7 cellular contexts compared by ENCODE assay signal in the genomic region with DNA sequence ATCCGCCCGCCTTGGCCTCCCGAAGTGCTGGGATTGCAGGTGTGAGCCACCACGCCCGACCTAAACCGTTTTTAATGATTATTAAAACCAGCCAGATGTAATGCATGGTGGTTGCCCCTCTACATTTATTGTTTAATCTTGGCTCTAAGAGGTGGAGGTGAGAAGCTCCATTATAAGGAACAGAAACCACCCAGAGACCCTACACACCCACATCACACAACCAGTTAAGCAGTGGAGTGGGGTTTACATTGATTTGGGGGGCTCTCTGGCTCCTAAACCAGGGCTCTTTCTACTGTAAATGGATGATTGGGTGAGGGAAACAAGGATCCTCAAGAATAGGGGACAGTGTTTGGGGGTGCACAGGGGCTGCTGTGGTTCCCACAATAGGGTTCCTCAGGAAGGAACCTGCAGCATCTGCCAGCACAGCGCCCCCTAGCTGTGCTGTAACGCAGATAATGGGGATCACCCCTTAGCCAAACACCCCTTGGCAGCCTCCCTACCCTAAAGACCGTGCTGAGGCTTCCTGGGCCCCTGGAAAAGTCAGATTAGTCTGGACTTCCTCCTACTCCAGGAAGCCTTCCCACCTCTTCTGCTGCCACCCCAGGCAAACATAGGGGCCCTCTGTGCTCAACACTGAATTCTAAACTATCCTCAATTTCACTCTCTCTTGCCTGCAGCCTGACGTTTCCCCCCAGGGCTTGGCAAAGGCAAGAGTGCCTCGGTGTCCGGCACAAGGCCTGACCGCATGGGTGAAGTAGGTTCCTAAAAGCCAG. TPM values are rescaled to one million over a fixed set of nuclear protein-coding genes. Genes with fewer than 3 reads are reported as not detected.
A peak's percentile ranks its signal among the peaks of the same experiment; 100 is the strongest.
DNase-seq lines count a peak whose midpoint lies in the region; ATAC-seq and TF ChIP-seq lines count a peak whose summit lies in the region.

No MANE protein-coding gene starts in this region.

- no peak overlapping the region for H3K27ac ChIP-seq in iPS DF 6.9 (ENCODE audit: low read length)

- H3K36me3 Mint-ChIP-seq in activated naive CD8-positive, alpha-beta T cell treated with anti-CD3 and anti-CD28 coated beads, Interleukin-2, amount 10 ng/mL, durations not matched to agents 7 days and 5 days, result peaks cover 5% of the 10 kb centered on the region

- no peaks in the 10 kb centered on the region for H3K27me3 ChIP-seq in iPS DF 6.9 (ENCODE audit: control insufficient read depth, insufficient read depth, low read length)

- peak; percentile 81 for DNase-seq in GM19240 (ENCODE audit: insufficient read length, low spot score)
- peak; percentile 69 for DNase-seq in activated naive CD8-positive, alpha-beta T cell treated with anti-CD3 and anti-CD28 coated beads, Interleukin-2, amount 10 ng/mL, durations not matched to agents 7 days and 5 days
- DNase-seq in iPS DF 6.9 (ENCODE audit: low read depth, low spot score), result peak; percentile 58
- DNase-seq in stimulated activated CD4-positive, alpha-beta T cell treated with anti-CD3 and anti-CD28 coated beads, Interleukin-2, amount 100 ng/mL, for 48 hours, result peak; percentile 53 to 62
- no peak for DNase-seq in A172 (ENCODE audit: low spot score)

- H3K4me3 ChIP-seq in iPS DF 6.9 (ENCODE audit: low read length), result no peak overlapping the region

- peak; percentile 24; the same call in 1 of the 3 replicates for ATAC-seq in SK-N-SH treated with all-trans-retinoic acid at 6 μM for 48 hours
- peak; percentile 41 for ATAC-seq in activated naive CD8-positive, alpha-beta T cell treated with anti-CD3 and anti-CD28 coated beads, Interleukin-2, amount 10 ng/mL, durations not matched to agents 7 days and 5 days (ENCODE audit: low read depth)
- no peak for ATAC-seq in HG02623 (IDR thresholded peaks at IDR 0.05; ENCODE audit: unreplicated experiment)

- peaks cover 10% of the 10 kb centered on the region for H3K4me1 Mint-ChIP-seq in activated naive CD8-positive, alpha-beta T cell treated with anti-CD3 and anti-CD28 coated beads, Interleukin-2, amount 10 ng/mL, durations not matched to agents 7 days and 5 days

- WGBS in iPS DF 6.9 (ENCODE audit: insufficient coverage, insufficient read length), result no CpG with 5 or more reads among the region's 13 CpGs

- no peaks in the 10 kb centered on the region for H3K9me3 ChIP-seq in iPS DF 6.9 (ENCODE audit: control insufficient read depth, insufficient read depth, low read length)

- POLR2A ChIA-PET in activated naive CD8-positive, alpha-beta T cell treated with anti-CD3 and anti-CD28 coated beads, Interleukin-2, amount 10 ng/mL, durations not matched to agents 7 days and 5 days (lab: Charles Lee), result no interaction called here

- H3K9me3 Mint-ChIP-seq in activated naive CD8-positive, alpha-beta T cell treated with anti-CD3 and anti-CD28 coated beads, Interleukin-2, amount 10 ng/mL, durations not matched to agents 7 days and 5 days, result no peaks in the 10 kb centered on the region

- H3K4me1 ChIP-seq in iPS DF 6.9 (ENCODE audit: control insufficient read depth, insufficient read depth, low read length), result peaks cover 4% of the 10 kb centered on the region; the same call in 1 of the 2 replicates

- H3K27ac Mint-ChIP-seq in activated naive CD8-positive, alpha-beta T cell treated with anti-CD3 and anti-CD28 coated beads, Interleukin-2, amount 10 ng/mL, durations not matched to agents 7 days and 5 days, result no peak overlapping the region

- H3K27me3 Mint-ChIP-seq in activated naive CD8-positive, alpha-beta T cell treated with anti-CD3 and anti-CD28 coated beads, Interleukin-2, amount 10 ng/mL, durations not matched to agents 7 days and 5 days, result peaks cover 8% of the 10 kb centered on the region

- peaks cover 20% of the 10 kb centered on the region for H3K36me3 ChIP-seq in iPS DF 6.9 (ENCODE audit: control insufficient read depth, insufficient read depth, low read length)

- H3K4me3 Mint-ChIP-seq in activated naive CD8-positive, alpha-beta T cell treated with anti-CD3 and anti-CD28 coated beads, Interleukin-2, amount 10 ng/mL, durations not matched to agents 7 days and 5 days, result peak overlapping the region; percentile 55

TF ChIP-seq in SK-N-SH treated with all-trans-retinoic acid at 6 μM for 48 hours, 23 proteins besides CTCF, POLR2A, EP300 and RAD21:
- no peak for TF ChIP-seq CSDC2 (CRISPR knock-in tag; IDR thresholded peaks at IDR 0.05)
- TF ChIP-seq ZFP3 (CRISPR knock-in tag; IDR thresholded peaks at IDR 0.05), result no peak
- TF ChIP-seq BACH2 (CRISPR knock-in tag; IDR thresholded peaks at IDR 0.05; ENCODE audit: borderline replicate concordance), result no peak
- TF ChIP-seq SNAI2 (CRISPR knock-in tag; IDR thresholded peaks at IDR 0.05), result no peak
- TF ChIP-seq, protein P1, sequence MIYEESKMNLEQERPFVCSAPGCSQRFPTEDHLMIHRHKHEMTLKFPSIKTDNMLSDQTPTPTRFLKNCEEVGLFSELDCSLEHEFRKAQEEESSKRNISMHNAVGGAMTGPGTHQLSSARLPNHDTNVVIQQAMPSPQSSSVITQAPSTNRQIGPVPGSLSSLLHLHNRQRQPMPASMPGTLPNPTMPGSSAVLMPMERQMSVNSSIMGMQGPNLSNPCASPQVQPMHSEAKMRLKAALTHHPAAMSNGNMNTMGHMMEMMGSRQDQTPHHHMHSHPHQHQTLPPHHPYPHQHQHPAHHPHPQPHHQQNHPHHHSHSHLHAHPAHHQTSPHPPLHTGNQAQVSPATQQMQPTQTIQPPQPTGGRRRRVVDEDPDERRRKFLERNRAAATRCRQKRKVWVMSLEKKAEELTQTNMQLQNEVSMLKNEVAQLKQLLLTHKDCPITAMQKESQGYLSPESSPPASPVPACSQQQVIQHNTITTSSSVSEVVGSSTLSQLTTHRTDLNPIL (CRISPR knock-in tag; IDR thresholded peaks at IDR 0.05; ENCODE audit: low read depth), result no peak
- TF ChIP-seq ZC3H10 (CRISPR knock-in tag; IDR thresholded peaks at IDR 0.05), result no peak
- TF ChIP-seq GLIS3 (CRISPR knock-in tag; IDR thresholded peaks at IDR 0.05), result no peak
- TF ChIP-seq, protein P2, sequence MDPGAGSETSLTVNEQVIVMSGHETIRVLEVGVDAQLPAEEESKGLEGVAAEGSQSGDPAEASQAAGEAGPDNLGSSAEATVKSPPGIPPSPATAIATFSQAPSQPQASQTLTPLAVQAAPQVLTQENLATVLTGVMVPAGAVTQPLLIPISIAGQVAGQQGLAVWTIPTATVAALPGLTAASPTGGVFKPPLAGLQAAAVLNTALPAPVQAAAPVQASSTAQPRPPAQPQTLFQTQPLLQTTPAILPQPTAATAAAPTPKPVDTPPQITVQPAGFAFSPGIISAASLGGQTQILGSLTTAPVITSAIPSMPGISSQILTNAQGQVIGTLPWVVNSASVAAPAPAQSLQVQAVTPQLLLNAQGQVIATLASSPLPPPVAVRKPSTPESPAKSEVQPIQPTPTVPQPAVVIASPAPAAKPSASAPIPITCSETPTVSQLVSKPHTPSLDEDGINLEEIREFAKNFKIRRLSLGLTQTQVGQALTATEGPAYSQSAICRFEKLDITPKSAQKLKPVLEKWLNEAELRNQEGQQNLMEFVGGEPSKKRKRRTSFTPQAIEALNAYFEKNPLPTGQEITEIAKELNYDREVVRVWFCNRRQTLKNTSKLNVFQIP (CRISPR knock-in tag; IDR thresholded peaks at IDR 0.05; ENCODE audit: borderline replicate concordance, low read depth), result no peak
- TF ChIP-seq, protein P3, sequence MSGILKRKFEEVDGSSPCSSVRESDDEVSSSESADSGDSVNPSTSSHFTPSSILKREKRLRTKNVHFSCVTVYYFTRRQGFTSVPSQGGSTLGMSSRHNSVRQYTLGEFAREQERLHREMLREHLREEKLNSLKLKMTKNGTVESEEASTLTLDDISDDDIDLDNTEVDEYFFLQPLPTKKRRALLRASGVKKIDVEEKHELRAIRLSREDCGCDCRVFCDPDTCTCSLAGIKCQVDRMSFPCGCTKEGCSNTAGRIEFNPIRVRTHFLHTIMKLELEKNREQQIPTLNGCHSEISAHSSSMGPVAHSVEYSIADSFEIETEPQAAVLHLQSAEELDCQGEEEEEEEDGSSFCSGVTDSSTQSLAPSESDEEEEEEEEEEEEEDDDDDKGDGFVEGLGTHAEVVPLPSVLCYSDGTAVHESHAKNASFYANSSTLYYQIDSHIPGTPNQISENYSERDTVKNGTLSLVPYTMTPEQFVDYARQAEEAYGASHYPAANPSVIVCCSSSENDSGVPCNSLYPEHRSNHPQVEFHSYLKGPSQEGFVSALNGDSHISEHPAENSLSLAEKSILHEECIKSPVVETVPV (CRISPR knock-in tag; IDR thresholded peaks at IDR 0.05), result no peak
- TF ChIP-seq ZNF70 (CRISPR knock-in tag; IDR thresholded peaks at IDR 0.05), result no peak
- TF ChIP-seq, protein P4, sequence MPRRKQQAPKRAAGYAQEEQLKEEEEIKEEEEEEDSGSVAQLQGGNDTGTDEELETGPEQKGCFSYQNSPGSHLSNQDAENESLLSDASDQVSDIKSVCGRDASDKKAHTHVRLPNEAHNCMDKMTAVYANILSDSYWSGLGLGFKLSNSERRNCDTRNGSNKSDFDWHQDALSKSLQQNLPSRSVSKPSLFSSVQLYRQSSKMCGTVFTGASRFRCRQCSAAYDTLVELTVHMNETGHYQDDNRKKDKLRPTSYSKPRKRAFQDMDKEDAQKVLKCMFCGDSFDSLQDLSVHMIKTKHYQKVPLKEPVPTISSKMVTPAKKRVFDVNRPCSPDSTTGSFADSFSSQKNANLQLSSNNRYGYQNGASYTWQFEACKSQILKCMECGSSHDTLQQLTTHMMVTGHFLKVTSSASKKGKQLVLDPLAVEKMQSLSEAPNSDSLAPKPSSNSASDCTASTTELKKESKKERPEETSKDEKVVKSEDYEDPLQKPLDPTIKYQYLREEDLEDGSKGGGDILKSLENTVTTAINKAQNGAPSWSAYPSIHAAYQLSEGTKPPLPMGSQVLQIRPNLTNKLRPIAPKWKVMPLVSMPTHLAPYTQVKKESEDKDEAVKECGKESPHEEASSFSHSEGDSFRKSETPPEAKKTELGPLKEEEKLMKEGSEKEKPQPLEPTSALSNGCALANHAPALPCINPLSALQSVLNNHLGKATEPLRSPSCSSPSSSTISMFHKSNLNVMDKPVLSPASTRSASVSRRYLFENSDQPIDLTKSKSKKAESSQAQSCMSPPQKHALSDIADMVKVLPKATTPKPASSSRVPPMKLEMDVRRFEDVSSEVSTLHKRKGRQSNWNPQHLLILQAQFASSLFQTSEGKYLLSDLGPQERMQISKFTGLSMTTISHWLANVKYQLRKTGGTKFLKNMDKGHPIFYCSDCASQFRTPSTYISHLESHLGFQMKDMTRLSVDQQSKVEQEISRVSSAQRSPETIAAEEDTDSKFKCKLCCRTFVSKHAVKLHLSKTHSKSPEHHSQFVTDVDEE (CRISPR knock-in tag; IDR thresholded peaks at IDR 0.05), result no peak

RNA-seq across cellular contexts. Expression of a gene that starts 2.4 kb away (rescaled TPM):
- 10 to 100 TPM; 23.1 to 23.4 TPM for total RNA-seq in activated naive CD8-positive, alpha-beta T cell treated with anti-CD3 and anti-CD28 coated beads, Interleukin-2, amount 10 ng/mL, durations not matched to agents 7 days and 5 days
- 57.0 and 68.4 TPM in 2 replicates for total RNA-seq in A172 (2014; rRNA removed; shearing (Covaris generic))

RNA-seq across cellular contexts. Expression of a gene that starts 2.6 kb away (rescaled TPM):
- 1 to 10 TPM; 3.7 to 6.1 TPM for total RNA-seq in activated naive CD8-positive, alpha-beta T cell treated with anti-CD3 and anti-CD28 coated beads, Interleukin-2, amount 10 ng/mL, durations not matched to agents 7 days and 5 days
- total RNA-seq in A172 (2014; rRNA removed; shearing (Covaris generic)), result 37.3 and 48.1 TPM in 2 replicates

RNA-seq across cellular contexts. Expression of a gene that starts 29.6 kb away (rescaled TPM):
- total RNA-seq in activated naive CD8-positive, alpha-beta T cell treated with anti-CD3 and anti-CD28 coated beads, Interleukin-2, amount 10 ng/mL, durations not matched to agents 7 days and 5 days, result 10 to 100 TPM; 28.1 to 34.7 TPM
- total RNA-seq in A172 (2014; rRNA removed; shearing (Covaris generic)), result 20.5 and 21.3 TPM in 2 replicates
